8 cellular contexts compared by ENCODE assay signal in the genomic region with DNA sequence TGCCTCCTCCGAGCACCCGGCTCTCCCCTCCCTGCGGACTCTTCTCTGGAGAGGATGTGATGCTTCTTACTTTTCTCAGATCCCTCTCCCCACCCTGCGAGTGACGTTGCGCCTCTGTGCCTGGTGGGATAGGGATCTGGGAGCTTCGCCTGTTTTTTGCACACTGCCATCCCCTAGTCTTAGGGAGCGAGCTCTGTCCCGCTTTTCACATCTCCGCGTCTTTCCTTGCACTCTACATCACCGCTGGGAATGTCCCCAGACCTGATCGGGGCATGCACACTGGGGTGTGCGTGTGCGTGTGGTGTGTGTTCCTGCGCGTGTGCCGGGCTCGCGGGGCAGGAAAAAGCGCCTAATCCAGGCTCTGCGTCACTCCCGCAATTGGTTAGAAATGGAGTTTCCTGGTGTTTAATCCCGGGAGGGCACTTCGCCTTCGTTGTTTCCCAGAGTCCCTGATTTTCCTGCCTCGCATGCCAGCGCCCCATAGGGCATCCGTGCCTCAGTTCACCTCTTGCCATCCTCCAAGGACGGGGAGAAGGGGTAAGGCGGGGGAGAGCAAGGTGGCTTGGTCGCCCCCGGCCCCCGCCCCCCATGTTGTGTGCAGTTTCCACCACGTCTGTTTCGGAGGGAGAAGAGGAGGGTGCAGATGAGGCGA. TPM values are rescaled to one million over a fixed set of nuclear protein-coding genes. Genes with fewer than 3 reads are reported as not detected.
DNase-seq lines count a peak whose midpoint lies in the region; ATAC-seq, FAIRE-seq and TF ChIP-seq lines count a peak whose summit lies in the region.

No MANE protein-coding gene starts in this region.

- POLR2A ChIA-PET in A673 (lab: Charles Lee; ENCODE audit: low non-redundant PET), result no interaction called here

- H3K27me3 ChIP-seq in A673 (replicated peaks; ENCODE audit: insufficient read depth, low read depth, low read length, poor library complexity), result peaks cover 58% of the 10 kb centered on the region
- H3K27me3 ChIP-seq in transverse colon, result no peaks in the 10 kb centered on the region

- WGBS in mesodermal cell (ENCODE audit: insufficient coverage in 2 of 2), 2 experiments, result 9 to 13% methylated on average over 18 to 21 of the region's 37 CpGs
- 35 to 36% methylated on average over 10 to 36 of the region's 37 CpGs for WGBS in transverse colon (ENCODE audit: low coverage in 1 of 2), 2 donors

- H3K36me3 Mint-ChIP-seq in dendritic cell treated with granulocyte-macrophage colony-stimulating factor and Interleukin-4, amounts not matched to agents 40 ng/mL and 50 ng/mL, for 4 days (ENCODE audit: low read depth), result no peaks in the 10 kb centered on the region

- peak overlapping the region; percentile 74 for H3K4me3 Mint-ChIP-seq in dendritic cell treated with granulocyte-macrophage colony-stimulating factor and Interleukin-4, amounts not matched to agents 40 ng/mL and 50 ng/mL, for 4 days

- H3K36me3 ChIP-seq in A673 (ENCODE audit: insufficient read depth, low read length, poor library complexity, severe bottlenecking) (no peaks in the 10 kb centered on the region), mesodermal cell (ENCODE audit: control insufficient read depth, insufficient read depth, low read length) (no peaks in the 10 kb centered on the region), transverse colon (no peaks in the 10 kb centered on the region)

- no peak for FAIRE-seq in RCC 7860 (lab: Jason Lieb, UNC)

- H3K4me1 ChIP-seq in A673 (ENCODE audit: insufficient read depth, low read length, poor library complexity, severe bottlenecking) (no peaks in the 10 kb centered on the region), mesodermal cell (ENCODE audit: control insufficient read depth, insufficient read depth, low read length, poor library complexity, severe bottlenecking) (no peaks in the 10 kb centered on the region), transverse colon (peaks cover 0 to 34% (median 26%) of the 10 kb centered on the region in 4 donors)

- DNase-seq in A673 (ENCODE audit: low spot score) (peak; percentile 10), transverse colon (peak; percentile 26), NCI-H1436 treated with DMSO at 0.1 percent for 48 hours (lab: John Stamatoyannopoulos, UW) (no peak), RCC 7860 (ENCODE audit: low spot score) (no peak)

- BruUV-seq in A673 (replicated peaks; lab: Mats Ljungman, UMichigan), result no TSS peak

- TF ChIP-seq POLR2A in transverse colon (IDR thresholded peaks at IDR 0.05), result no peak

- peak overlapping the region; percentile 60 for H3K27ac Mint-ChIP-seq in dendritic cell treated with granulocyte-macrophage colony-stimulating factor and Interleukin-4, amounts not matched to agents 40 ng/mL and 50 ng/mL, for 4 days

- in situ Hi-C loops in transverse colon (cut with MboI; ENCODE audit: low pct_ligation_motif_present in 1 of 4, low pct_unique_long_range_greater_than_20kb in 1 of 4, low sequenced_read_pairs in 3 of 4), result loop anchor here in 2 of 4 donors (25.0 kb wide), 2 partner anchors 122 to 147 kb away; no protein-coding TSS in a partner anchor

- H3K27ac ChIP-seq in A673 (ENCODE audit: low read depth, low read length, poor library complexity, severe bottlenecking) (no peak overlapping the region), mesodermal cell (ENCODE audit: low read depth, low read length, severe bottlenecking) (no peak overlapping the region), transverse colon (peak overlapping the region; percentile 90 to 93 (median 92))

- intact Hi-C loops in A673 (cut with micrococcal nuclease; ENCODE audit: unreplicated experiment) (no loop called here), transverse colon (cut with DNase I; ENCODE audit: low total_unique reads) (loop anchor here (2.0 to 5.0 kb wide), 4 partner anchors 63 to 1593 kb away; a partner anchor contains a TSS)
- intact Hi-C loops in dendritic cell treated with granulocyte-macrophage colony-stimulating factor and Interleukin-4, amounts not matched to agents 40 ng/mL and 50 ng/mL, for 4 days (cut with micrococcal nuclease), result loop anchor here (10.0 kb wide), 1 partner anchor 65 kb away; a partner anchor contains a TSS

- peak overlapping the region; percentile 59 for H3K4me3 ChIP-seq in A673 (ENCODE audit: low read depth, low read length, poor library complexity, severe bottlenecking)
- H3K4me3 ChIP-seq in mesodermal cell (ENCODE audit: extremely low read depth, insufficient read depth, low read length, poor library complexity, severe bottlenecking), result peak overlapping the region; percentile 39
- peak overlapping the region; percentile 91 to 99 (median 96) for H3K4me3 ChIP-seq in transverse colon

- peaks cover 39% of the 10 kb centered on the region for H3K4me1 Mint-ChIP-seq in dendritic cell treated with granulocyte-macrophage colony-stimulating factor and Interleukin-4, amounts not matched to agents 40 ng/mL and 50 ng/mL, for 4 days (ENCODE audit: low read depth)

- no peak for TF ChIP-seq CTCF in A673 (conservative IDR thresholded peaks at IDR 0.05; ENCODE audit: low read depth, low read length)
- TF ChIP-seq CTCF in transverse colon (IDR thresholded peaks at IDR 0.05), result no peak

- TF ChIP-seq EP300 in Ishikawa (IDR thresholded peaks at IDR 0.05; ENCODE audit: borderline replicate concordance), result no peak
- TF ChIP-seq EP300 in transverse colon (IDR thresholded peaks at IDR 0.05; ENCODE audit: low read depth), result no peak

- H3K9me3 Mint-ChIP-seq in dendritic cell treated with granulocyte-macrophage colony-stimulating factor and Interleukin-4, amounts not matched to agents 40 ng/mL and 50 ng/mL, for 4 days, result no peaks in the 10 kb centered on the region

- peaks cover 13% of the 10 kb centered on the region for H3K27me3 Mint-ChIP-seq in dendritic cell treated with granulocyte-macrophage colony-stimulating factor and Interleukin-4, amounts not matched to agents 40 ng/mL and 50 ng/mL, for 4 days

- ATAC-seq in HG03354 (IDR thresholded peaks at IDR 0.05; ENCODE audit: poor library complexity, severe bottlenecking, unreplicated experiment), result no peak

- CTCF ChIA-PET in A673 (lab: Charles Lee), result no interaction called here

- no peak for TF ChIP-seq RAD21 in Ishikawa (IDR thresholded peaks at IDR 0.05; ENCODE audit: low read depth)

- no peaks in the 10 kb centered on the region for H3K9me3 ChIP-seq in A673 (ENCODE audit: low read depth, low read length, poor library complexity, severe bottlenecking)
- H3K9me3 ChIP-seq in mesodermal cell (ENCODE audit: control insufficient read depth, low read length), result no peaks in the 10 kb centered on the region
- no peaks in the 10 kb centered on the region for H3K9me3 ChIP-seq in transverse colon

TF ChIP-seq in Ishikawa, 13 proteins besides CTCF, POLR2A, EP300 and RAD21:
- TF ChIP-seq TAF1 (IDR thresholded peaks at IDR 0.05; ENCODE audit: low read depth), result no peak
- TF ChIP-seq ZBTB7A (IDR thresholded peaks at IDR 0.05; ENCODE audit: low read depth), result peak; percentile 16; the same call in 1 of the 2 replicates

RNA-seq across cellular contexts. Expression of a gene that starts 0.9 kb away (rescaled TPM):
- total RNA-seq in A673 (2021), result 42.6 and 54.0 TPM in 2 replicates
- polyA plus RNA-seq in mesodermal cell (2013, experiment 1 of 2), result 107 TPM
- 111 TPM for polyA plus RNA-seq in mesodermal cell (2013, experiment 2 of 2)
- 100 to 1,000 TPM; 122 to 258 (median 139) TPM for total RNA-seq in transverse colon

Comparison
In these comparisons a context has a peak if more than half of its experiments do, and no peak if none do; other contexts are left out.
1. DNase-seq: peak in A673 (single experiment) and transverse colon (single experiment); none in NCI-H1436 treated with DMSO at 0.1 percent for 48 hours (single experiment) and RCC 7860 (single experiment).
2. H3K27ac ChIP-seq: peak in transverse colon (4 of 4); none in A673 (single experiment) and mesodermal cell (single experiment).
3. H3K4me3 ChIP-seq: peak in every context shown above with its lines; median percentile 96 in transverse colon; 59 in A673; 39 in mesodermal cell.